In the genomic region with DNA sequence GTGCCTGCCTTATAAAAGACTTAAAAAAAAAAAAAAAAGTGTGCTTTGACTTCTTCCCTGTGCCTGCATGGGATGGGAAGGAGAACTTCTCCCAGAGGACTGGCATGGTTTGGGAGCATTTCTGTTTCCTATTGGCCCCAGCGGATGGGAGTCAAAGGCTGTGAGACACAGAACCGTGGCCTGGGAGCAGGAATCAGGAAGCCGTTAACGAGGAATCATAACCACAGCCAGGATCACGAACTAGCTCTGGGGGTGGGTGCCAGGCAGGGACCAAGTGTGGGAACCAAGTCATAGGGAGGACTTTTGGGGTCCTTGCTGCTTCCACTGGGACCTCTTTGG, we compare ENCODE assay signal across 9 cellular contexts. TPM values are rescaled to one million over a fixed set of nuclear protein-coding genes. Genes with fewer than 3 reads are reported as not detected.
A peak's percentile ranks its signal among the peaks of the same experiment; 100 is the strongest.
DNase-seq lines count a peak whose midpoint lies in the region; ATAC-seq and TF ChIP-seq lines count a peak whose summit lies in the region.
"Had no signal": no experiment of that assay in that cellular context is flagged by ENCODE, and none has a peak within 500 bp of the region (broad histone marks: within the 10 kb centered on the region; RNA-seq: fewer than 3 reads in every experiment).

No MANE protein-coding gene starts in this region.

- DNase-seq in HFF-Myc (ENCODE audit: extremely low read depth, low read depth) = no peak
- DNase-seq in immature natural killer cell = no peak
- no peak for DNase-seq in stimulated activated effector memory CD8-positive, alpha-beta T cell treated with anti-CD3 and anti-CD28 coated beads, Interleukin-12 subunit alpha, Interleukin-12 subunit beta, amount 100 ng/mL, for 72 hours (ENCODE audit: low spot score in 2 of 2)
- DNase-seq in NCI-H2081 treated with DMSO at 0.1 percent for 48 hours (lab: John Stamatoyannopoulos, UW) = no peak
- DNase-seq: naive B cell had no signal

- no peak for TF ChIP-seq CTCF in HFF-Myc (IDR thresholded peaks at IDR 0.05; ENCODE audit: low read depth, low read length, missing control alignments)
- TF ChIP-seq CTCF in brain (conservative IDR thresholded peaks at IDR 0.05) = no peak

- H3K36me3 Mint-ChIP-seq in brain (peaks cover 7% of the 10 kb centered on the region), immature natural killer cell (no peaks in the 10 kb centered on the region)
- peaks cover 6% of the 10 kb centered on the region for H3K36me3 Mint-ChIP-seq in stimulated activated effector memory CD8-positive, alpha-beta T cell treated with anti-CD3 and anti-CD28 coated beads, Interleukin-12 subunit alpha, Interleukin-12 subunit beta, amount 100 ng/mL, for 72 hours

- peak overlapping the region; percentile 66 to 97 (median 94) for H3K27ac Mint-ChIP-seq in brain
- H3K27ac Mint-ChIP-seq in immature natural killer cell = peak overlapping the region in 5 of 6 donors; percentile 35 to 87 (median 71)
- H3K27ac Mint-ChIP-seq in stimulated activated effector memory CD8-positive, alpha-beta T cell treated with anti-CD3 and anti-CD28 coated beads, Interleukin-12 subunit alpha, Interleukin-12 subunit beta, amount 100 ng/mL, for 72 hours = peak overlapping the region; percentile 83

- no peak for ATAC-seq in stimulated activated effector memory CD8-positive, alpha-beta T cell treated with anti-CD3 and anti-CD28 coated beads, Interleukin-12 subunit alpha, Interleukin-12 subunit beta, amount 100 ng/mL, for 72 hours
- ATAC-seq in GM18511 (IDR thresholded peaks at IDR 0.05; ENCODE audit: unreplicated experiment) = no peak
- no peak for ATAC-seq in GM21786 (IDR thresholded peaks at IDR 0.05; ENCODE audit: unreplicated experiment)
- no peak for ATAC-seq in GM19328 (IDR thresholded peaks at IDR 0.05; ENCODE audit: unreplicated experiment)

- peaks cover 42% of the 10 kb centered on the region for H3K4me1 Mint-ChIP-seq in brain
- H3K4me1 Mint-ChIP-seq in immature natural killer cell = peaks cover 63 to 70% of the 10 kb centered on the region in 2 donors
- H3K4me1 Mint-ChIP-seq in stimulated activated effector memory CD8-positive, alpha-beta T cell treated with anti-CD3 and anti-CD28 coated beads, Interleukin-12 subunit alpha, Interleukin-12 subunit beta, amount 100 ng/mL, for 72 hours = peaks cover 55% of the 10 kb centered on the region

- peak overlapping the region; percentile 47 for H3K4me3 ChIP-seq in HFF-Myc (replicated peaks; ENCODE audit: low read depth, low read length)

- H3K27me3 Mint-ChIP-seq in brain (no peaks in the 10 kb centered on the region), immature natural killer cell (ENCODE audit: low read depth in 3 of 3) (peaks cover 1 to 3% (median 2%) of the 10 kb centered on the region in 3 donors)

- H3K9me3 Mint-ChIP-seq in brain = peaks cover 0 to 5% (median 0%) of the 10 kb centered on the region in 5 experiments
- H3K9me3 Mint-ChIP-seq in immature natural killer cell = no peaks in the 10 kb centered on the region
- H3K9me3 Mint-ChIP-seq in stimulated activated effector memory CD8-positive, alpha-beta T cell treated with anti-CD3 and anti-CD28 coated beads, Interleukin-12 subunit alpha, Interleukin-12 subunit beta, amount 100 ng/mL, for 72 hours = no peaks in the 10 kb centered on the region
- H3K9me3 Mint-ChIP-seq: naive B cell had no signal

- H3K4me3 Mint-ChIP-seq in brain = peak overlapping the region; percentile 46 to 88 (median 82)
- peak overlapping the region in 4 of 5 donors; percentile 13 to 89 (median 70) for H3K4me3 Mint-ChIP-seq in immature natural killer cell
- H3K4me3 Mint-ChIP-seq in stimulated activated effector memory CD8-positive, alpha-beta T cell treated with anti-CD3 and anti-CD28 coated beads, Interleukin-12 subunit alpha, Interleukin-12 subunit beta, amount 100 ng/mL, for 72 hours = peak overlapping the region; percentile 30
- H3K4me3 Mint-ChIP-seq: naive B cell had no signal

RNA-seq across cellular contexts. Expression of gene C1QTNF6, which starts 0.5 kb away (rescaled TPM):
- polyA plus RNA-seq in brain (ENCODE audit: insufficient read depth, low read depth, low replicate concordance) (4.9 TPM), immature natural killer cell (1 to 10 TPM in 2 of 3 donors, not detected in 1; 1.5 to 1.8 TPM)

RNA-seq across cellular contexts. Expression of gene SSTR3, which starts 24.8 kb away (rescaled TPM):
- 1.6 TPM for polyA plus RNA-seq in brain (ENCODE audit: insufficient read depth, low read depth, low replicate concordance)
- polyA plus RNA-seq in immature natural killer cell = not detected

RNA-seq across cellular contexts. Expression of gene IL2RB, which starts 37.8 kb away (rescaled TPM):
- polyA plus RNA-seq in brain (ENCODE audit: insufficient read depth, low read depth, low replicate concordance) (1.2 TPM), immature natural killer cell (1,000 to 10,000 TPM in 1 of 3 donors, 100 to 1,000 TPM in 2; 863 to 2,762 (median 893) TPM)

RNA-seq across cellular contexts. Expression of gene RAC2, which starts 56.5 kb away (rescaled TPM):
- 3.3 TPM for polyA plus RNA-seq in brain (ENCODE audit: insufficient read depth, low read depth, low replicate concordance)
- 1,000 to 10,000 TPM in 2 of 3 donors, 100 to 1,000 TPM in 1; 962 to 1,843 (median 1,262) TPM for polyA plus RNA-seq in immature natural killer cell

Comparison
In these comparisons a context has a peak if more than half of its experiments do, and no peak if none do; other contexts are left out.
1. H3K4me3 Mint-ChIP-seq: peak in every context shown above with its lines; median percentile 82 in brain; 70 in immature natural killer cell; 30 in stimulated activated effector memory CD8-positive, alpha-beta T cell treated with anti-CD3 and anti-CD28 coated beads, Interleukin-12 subunit alpha, Interleukin-12 subunit beta, amount 100 ng/mL, for 72 hours.
2. RNA of gene IL2RB, which starts 37.8 kb away (polyA plus RNA-seq): 863 to 2,762 TPM in immature natural killer cell; 1.2 TPM in brain (single experiment); every median in the first group is over 100 times any median in the second.
3. Peak in every context shown above with its lines, with median percentiles within 50 percentile points of each other: H3K27ac Mint-ChIP-seq.